10 cellular contexts compared by ENCODE assay signal in genomic region chr6:131960371-131961133, GRCh38. TPM values are rescaled to one million over a fixed set of nuclear protein-coding genes. Genes with fewer than 3 reads are reported as not detected.
DNase-seq lines count a peak whose midpoint lies in the region; ATAC-seq, FAIRE-seq and TF ChIP-seq lines count a peak whose summit lies in the region.
"Had no signal": no experiment of that assay in that cellular context is flagged by ENCODE, and none has a peak within 500 bp of the region (broad histone marks: within the 10 kb centered on the region; RNA-seq: fewer than 3 reads in every experiment).

No MANE protein-coding gene starts in this region.

- FAIRE-seq in small intestine (lab: Jason Lieb, UNC): no peak

- H3K9me3 ChIP-seq in heart left ventricle: no peaks in the 10 kb centered on the region
- H3K9me3 ChIP-seq in tibial nerve: no peaks in the 10 kb centered on the region
- H3K9me3 ChIP-seq in small intestine (ENCODE audit: control insufficient read depth, low read depth): no peaks in the 10 kb centered on the region

- peak in 9 of 12 donors; percentile 17 to 51 (median 27) for TF ChIP-seq CTCF in heart left ventricle (IDR thresholded peaks at IDR 0.05)
- peak; percentile 43 for TF ChIP-seq CTCF in fibroblast of villous mesenchyme (IDR thresholded peaks at IDR 0.05; ENCODE audit: insufficient read depth, low read depth, low read length)
- peak in 3 of 5 experiments; percentile 6 to 22 (median 20) for TF ChIP-seq CTCF in tibial nerve (IDR thresholded peaks at IDR 0.05)

- no peak for TF ChIP-seq EP300 in tibial nerve (IDR thresholded peaks at IDR 0.05)

- H3K27ac ChIP-seq in heart left ventricle: no peak overlapping the region
- no peak overlapping the region for H3K27ac ChIP-seq in tibial nerve
- no peak overlapping the region for H3K27ac ChIP-seq in small intestine (ENCODE audit: low read depth in 1 of 2, low read length in 1 of 2)

- TF ChIP-seq POLR2A in heart left ventricle (IDR thresholded peaks at IDR 0.05): no peak
- TF ChIP-seq POLR2A in tibial nerve (IDR thresholded peaks at IDR 0.05): no peak

- ATAC-seq in heart left ventricle (no peak), Right ventricle myocardium superior (ENCODE audit: poor library complexity) (no peak)

- H3K4me1 ChIP-seq in heart left ventricle: peaks cover 0 to 2% (median 0%) of the 10 kb centered on the region in 12 donors
- H3K4me1 ChIP-seq in tibial nerve: peaks cover 0 to 6% (median 0%) of the 10 kb centered on the region in 4 donors
- no peaks in the 10 kb centered on the region for H3K4me1 ChIP-seq in small intestine (ENCODE audit: control insufficient read depth in 2 of 2, insufficient read depth in 1 of 2, low read depth in 1 of 2, low read length in 1 of 2)

- no peaks in the 10 kb centered on the region for H3K36me3 ChIP-seq in heart left ventricle
- H3K36me3 ChIP-seq in tibial nerve: no peaks in the 10 kb centered on the region
- H3K36me3 ChIP-seq in small intestine (ENCODE audit: control insufficient read depth in 2 of 2, insufficient read depth in 2 of 2, low read length in 2 of 2): no peaks in the 10 kb centered on the region

- H3K4me3 ChIP-seq in heart left ventricle (no peak overlapping the region), fibroblast of villous mesenchyme (ENCODE audit: low read depth, low read length) (no peak overlapping the region), tibial nerve (no peak overlapping the region), small intestine (ENCODE audit: low read depth in 1 of 2, low read length in 2 of 2) (no peak overlapping the region)

- intact Hi-C loops in heart left ventricle (cut with DNase I): loop anchor here in 2 of 10 donors (5.0 kb wide), 1 partner anchor 202 kb away; no protein-coding TSS in a partner anchor
- intact Hi-C loops in Right ventricle myocardium superior (cut with DNase I): no loop called here

- DNase-seq in heart left ventricle (no peak), Right ventricle myocardium superior (no peak), SK-MEL-5 (ENCODE audit: low read depth, low spot score) (peak; percentile 41), fibroblast of villous mesenchyme (ENCODE audit: low read depth) (peak; percentile 48), tibial nerve (ENCODE audit: low spot score in 2 of 2) (no peak), small intestine (no peak), KBM-7 (no peak), COLO668 (lab: John Stamatoyannopoulos, UW; ENCODE audit: unreplicated experiment) (no peak)
- DNase-seq: activated CD4-positive, CD25-positive, alpha-beta regulatory T cell treated with anti-CD3 and anti-CD28 coated beads, Interleukin-2, amount 50 U/mL, for 72 hours; activated T-cell treated with anti-CD3 and anti-CD28 coated beads, Interleukin-2, amount 50 U/mL, for 1 hour had no signal

- WGBS in heart left ventricle, 4 donors: 55 to 58% (median 58%) methylated on average over 6 of the region's 6 CpGs
- 30 to 34% methylated on average over 6 of the region's 6 CpGs for WGBS in tibial nerve, 2 donors
- 54 to 67% (median 59%) methylated on average over 6 of the region's 6 CpGs for WGBS in small intestine, 3 donors

- H3K27me3 ChIP-seq in heart left ventricle (no peaks in the 10 kb centered on the region), tibial nerve (no peaks in the 10 kb centered on the region), small intestine (ENCODE audit: control insufficient read depth in 2 of 2, insufficient read depth in 2 of 2, low read length in 2 of 2) (no peaks in the 10 kb centered on the region)

- in situ Hi-C loops in SK-MEL-5 (cut with HindIII; ENCODE audit: low pct_unique_long_range_greater_than_20kb, low sequenced_read_pairs) (no loop called here), KBM-7 (cut with MboI; ENCODE audit: low pct_unique_long_range_greater_than_20kb, low sequenced_read_pairs) (no loop called here)

RNA-seq across cellular contexts. Expression of gene CCN2, which starts 9.4 kb away (rescaled TPM):
- 10 to 100 TPM in 8 of 9 donors, 1 to 10 TPM in 1; 8.4 to 90.7 (median 39.0) TPM for total RNA-seq in heart left ventricle
- 10 to 100 TPM in 1 of 2 donors, 1 to 10 TPM in 1; 7.8 to 65.6 TPM for polyA plus RNA-seq in heart left ventricle
- total RNA-seq in Right ventricle myocardium superior: 13.9 TPM
- total RNA-seq in SK-MEL-5 (2014; rRNA removed; shearing (Covaris generic)): 1.8 and 3.1 TPM in 2 replicates
- polyA plus RNA-seq in SK-MEL-5 (2015; cell fraction: cytosol; rRNA removed): 17.6 and 20.3 TPM in 2 replicates
- polyA plus RNA-seq in SK-MEL-5 (2015; cell fraction: nucleus; rRNA removed): 11.6 and 12.4 TPM in 2 replicates
- total RNA-seq in fibroblast of villous mesenchyme: 177 and 217 TPM in 2 replicates
- total RNA-seq in tibial nerve: 100 to 1,000 TPM; 206 to 411 (median 307) TPM
- polyA plus RNA-seq in small intestine: 10 to 100 TPM in 1 of 3 donors, 1 to 10 TPM in 2; 1.3 to 83.6 (median 3.2) TPM

Comparison
In these comparisons a context has a peak if more than half of its experiments do, and no peak if none do; other contexts are left out.
1. DNase-seq: peak in SK-MEL-5 (single experiment) and fibroblast of villous mesenchyme (single experiment); none in heart left ventricle (0 of 5), Right ventricle myocardium superior (single experiment), tibial nerve (0 of 2), small intestine (single experiment), KBM-7 (single experiment) and COLO668 (single experiment).
2. Peak in every context shown above with its lines, with median percentiles within 50 percentile points of each other: CTCF ChIP-seq.